9 cellular contexts compared by ENCODE assay signal in genomic region chr22:20298110-20298802, GRCh38. TPM values are rescaled to one million over a fixed set of nuclear protein-coding genes. Genes with fewer than 3 reads are reported as not detected.
DNase-seq lines count a peak whose midpoint lies in the region; ATAC-seq, FAIRE-seq and TF ChIP-seq lines count a peak whose summit lies in the region.
"Had no signal": no experiment of that assay in that cellular context is flagged by ENCODE, and none has a peak within 500 bp of the region (broad histone marks: within the 10 kb centered on the region; RNA-seq: fewer than 3 reads in every experiment).

No MANE protein-coding gene starts in this region.

- ATAC-seq in CD4-positive, alpha-beta T cell (ENCODE audit: poor library complexity): no peak

- H3K9ac ChIP-seq in H1 (replicated peaks in 1 of 4; ENCODE audit: extremely low read depth in 1 of 4, low read depth in 3 of 4, low read length in 3 of 4): no peak overlapping the region; a peak in 2 of 7 replicates

- H3K9me3 Mint-ChIP-seq in CD4-positive, alpha-beta T cell: no peaks in the 10 kb centered on the region
- no peaks in the 10 kb centered on the region for H3K9me3 Mint-ChIP-seq in IgD-negative memory B cell

- peak overlapping the region; percentile 64; the same call in 1 of the 2 replicates for H2AFZ ChIP-seq in H1 (ENCODE audit: low read length)

- peaks cover 8% of the 10 kb centered on the region for H3K27me3 Mint-ChIP-seq in CD4-positive, alpha-beta T cell
- H3K27me3 Mint-ChIP-seq in IgD-negative memory B cell: peaks cover 3% of the 10 kb centered on the region

- H3K79me2 ChIP-seq in H1 (ENCODE audit: control insufficient read depth in 1 of 2, insufficient read depth in 2 of 2, low read length in 2 of 2): no peaks in the 10 kb centered on the region

- DNase-seq in CD4-positive, alpha-beta T cell: peak in 1 of 10 experiments; percentile 18
- no peak for DNase-seq in H1 (ENCODE audit: low read depth in 1 of 2, low spot score in 2 of 2)
- no peak for DNase-seq in amygdala (lab: John Stamatoyannopoulos, UW)
- no peak for DNase-seq in GM20000 (ENCODE audit: low spot score)
- DNase-seq in NCI-H524 treated with DMSO at 0.1 percent for 48 hours (lab: John Stamatoyannopoulos, UW): no peak
- DNase-seq in stimulated activated naive CD4-positive, alpha-beta T cell treated with Interleukin-2 at 50 U/mL for 16 hours (lab: John Stamatoyannopoulos, UW): no peak
- DNase-seq: GF-D8 had no signal

- peak overlapping the region; percentile 21 for H4K5ac ChIP-seq in H1 (ENCODE audit: insufficient read length, low read depth, low read length)

- no peak overlapping the region for H2BK5ac ChIP-seq in H1 (ENCODE audit: low read depth, low read length)

- H3K4me2 ChIP-seq in H1 (ENCODE audit: insufficient read depth in 1 of 2, low read depth in 2 of 2, low read length in 2 of 2): peak overlapping the region; percentile 48 to 88

- no peak overlapping the region for H2BK120ac ChIP-seq in H1 (replicated peaks; ENCODE audit: low read depth, low read length)

- H4K8ac ChIP-seq in H1 (ENCODE audit: extremely low read depth, insufficient read depth, low read length): no peak overlapping the region; the same call in 1 of the 2 replicates

- no peak overlapping the region for H4K91ac ChIP-seq in H1 (replicated peaks; ENCODE audit: insufficient read length, low read length)

- H3K23ac ChIP-seq in H1 (ENCODE audit: insufficient read length): no peak overlapping the region

- H3K4ac ChIP-seq in H1 (replicated peaks; ENCODE audit: insufficient read length, low read depth, low read length): no peak overlapping the region

- no peak overlapping the region for H3K27ac ChIP-seq in CD4-positive, alpha-beta T cell (ENCODE audit: low read depth, low read length)
- no peak overlapping the region for H3K27ac ChIP-seq in H1 (ENCODE audit: low read depth, low read length)
- H3K27ac ChIP-seq in neutrophil: no peak overlapping the region

- H3K4me3 Mint-ChIP-seq in CD4-positive, alpha-beta T cell: peak overlapping the region; percentile 77
- peak overlapping the region; percentile 82 to 95 (median 93) for H3K4me3 Mint-ChIP-seq in IgD-negative memory B cell

- H3K27me3 ChIP-seq in CD4-positive, alpha-beta T cell (ENCODE audit: control insufficient read depth, insufficient read depth, low read length): no peaks in the 10 kb centered on the region
- peaks cover 17 to 46% (median 36%) of the 10 kb centered on the region in 4 experiments for H3K27me3 ChIP-seq in H1 (replicated peaks in 1 of 4; ENCODE audit: control insufficient read depth in 3 of 4, extremely low read depth in 1 of 4, insufficient read depth in 3 of 4, low read length in 3 of 4)
- peaks cover 65% of the 10 kb centered on the region for H3K27me3 ChIP-seq in neutrophil

- POLR2A ChIA-PET in CD4-positive, alpha-beta T cell (lab: Charles Lee): interaction anchor here (1.5 to 2.0 kb wide), 2 partner anchors 21 to 405 kb away, joined by 3 to 12 read pairs; partner anchors contain the start of gene DGCR6L
- POLR2A ChIA-PET in H1 (lab: Charles Lee; ENCODE audit: partially characterized antibody): interaction anchor here (0.8 kb wide), 1 partner anchor 29 kb away, joined by 3 read pairs; no protein-coding TSS in a partner anchor

- TF ChIP-seq POLR2A in H1 (IDR thresholded peaks at IDR 0.05; ENCODE audit: control extremely low read depth in 1 of 2, low read depth in 2 of 2, low read length in 2 of 2): no peak

- H3K79me1 ChIP-seq in H1 (ENCODE audit: low read depth, low read length): no peaks in the 10 kb centered on the region

- 0 out of 2 replicates have a peak overlapping the region, but pooled peaks have one; percentile 61 for H2BK15ac ChIP-seq in H1 (ENCODE audit: low read length)

- no peak for TF ChIP-seq RAD21 in H1 (IDR thresholded peaks at IDR 0.05 in 1 of 2, conservative IDR thresholded peaks at IDR 0.05 in 1 of 2; ENCODE audit: low read depth in 2 of 2, low read length in 2 of 2)

- CTCF ChIA-PET in CD4-positive, alpha-beta T cell (lab: Charles Lee): no interaction called here
- CTCF ChIA-PET in H1 (lab: Charles Lee; ENCODE audit: partially characterized antibody): interaction anchor here (1.0 kb wide), 1 partner anchor 14 kb away, joined by 3 read pairs; no protein-coding TSS in a partner anchor

- peak overlapping the region; percentile 48 for H3K18ac ChIP-seq in H1 (ENCODE audit: extremely low read depth, low read length)

- H3K4me1 ChIP-seq in H1 (replicated peaks in 1 of 4; ENCODE audit: control insufficient read depth in 3 of 4, insufficient read depth in 4 of 4, low read length in 3 of 4): peaks cover 0 to 4% (median 0%) of the 10 kb centered on the region in 4 experiments; a peak in 3 of 7 replicates
- peaks cover 6 to 16% of the 10 kb centered on the region in 2 experiments for H3K4me1 ChIP-seq in neutrophil (ENCODE audit: control insufficient read depth in 1 of 2, insufficient read depth in 1 of 2, low read depth in 1 of 2, low read length in 1 of 2)

- no peak overlapping the region for H3K14ac ChIP-seq in H1 (ENCODE audit: insufficient read length)

- 17% methylated on average over 20 of the region's 25 CpGs; no CpG with 5 or more reads in 1 of the 2 experiments for WGBS in H1 (ENCODE audit: extremely low coverage in 1 of 2, insufficient coverage in 1 of 2, insufficient read length in 1 of 2, insufficient replicate concordance in 2 of 2, low coverage in 1 of 2, low lambda C conversion rate in 2 of 2, missing lambda C conversion rate in 1 of 2), 2 experiments

- intact Hi-C loops in CD4-positive, alpha-beta T cell (cut with DNase I, micrococcal nuclease): loop anchor here (2.0 to 5.0 kb wide), 4 partner anchors 21 to 94 kb away; partner anchors contain the start of genes DGCR6L (in 1 of the 2) and ZNF74 (in 1 of the 2)

- no peak for TF ChIP-seq EP300 in H1 (IDR thresholded peaks at IDR 0.05; ENCODE audit: borderline replicate concordance in 1 of 2, low read depth in 2 of 2, low read length in 2 of 2)

- peaks cover 4% of the 10 kb centered on the region for H3K4me1 Mint-ChIP-seq in CD4-positive, alpha-beta T cell (ENCODE audit: low read depth)
- peaks cover 0 to 2% (median 0%) of the 10 kb centered on the region in 3 donors for H3K4me1 Mint-ChIP-seq in IgD-negative memory B cell

- FAIRE-seq in H1 (lab: Jason Lieb, UNC): no peak

- peaks cover 7% of the 10 kb centered on the region; the same call in 1 of the 2 replicates for H3K23me2 ChIP-seq in H1 (ENCODE audit: low read depth, low read length)

- peak overlapping the region; percentile 27; the same call in 1 of the 2 replicates for H2BK12ac ChIP-seq in H1 (ENCODE audit: low read depth, low read length)

- H2BK20ac ChIP-seq in H1 (ENCODE audit: low read length): no peak overlapping the region

- TF ChIP-seq CTCF in CD4-positive, alpha-beta T cell (IDR thresholded peaks at IDR 0.05): no peak
- TF ChIP-seq CTCF in H1 (IDR thresholded peaks at IDR 0.05; ENCODE audit: control extremely low read depth in 1 of 3, insufficient read depth in 1 of 3, low read depth in 1 of 3, low read length in 3 of 3) (no peak), neutrophil (IDR thresholded peaks at IDR 0.05) (no peak), GM20000 (IDR thresholded peaks at IDR 0.05; ENCODE audit: extremely low read depth, missing control alignments) (no peak)

- H2AK5ac ChIP-seq in H1 (ENCODE audit: low read depth, low read length): no peak overlapping the region; the same call in 1 of the 2 replicates

- no peak overlapping the region for H3K56ac ChIP-seq in H1 (replicated peaks; ENCODE audit: insufficient read length, low read depth, low read length)

- H3K36me3 ChIP-seq in H1 (ENCODE audit: control insufficient read depth in 2 of 4, insufficient read depth in 4 of 4, low read length in 3 of 4): no peaks in the 10 kb centered on the region
- H3K36me3 ChIP-seq in neutrophil: no peaks in the 10 kb centered on the region

- peaks cover 0 to 3% of the 10 kb centered on the region in 2 experiments for H4K20me1 ChIP-seq in H1 (replicated peaks in 1 of 2; ENCODE audit: control insufficient read depth in 1 of 2, insufficient read depth in 2 of 2, low read length in 2 of 2)

- peak overlapping the region; percentile 72 for H3K27ac Mint-ChIP-seq in CD4-positive, alpha-beta T cell
- peak overlapping the region in 2 of 3 donors; percentile 59 to 84 for H3K27ac Mint-ChIP-seq in IgD-negative memory B cell

- no peaks in the 10 kb centered on the region for H3K36me3 Mint-ChIP-seq in CD4-positive, alpha-beta T cell (ENCODE audit: low read depth)
- H3K36me3 Mint-ChIP-seq in IgD-negative memory B cell: no peaks in the 10 kb centered on the region

- peak overlapping the region; percentile 43 to 66 (median 52) for H3K4me3 ChIP-seq in H1 (ENCODE audit: extremely low read depth in 1 of 4, insufficient read depth in 2 of 4, low read depth in 3 of 4, low read length in 4 of 4)
- peak overlapping the region; percentile 38 to 66 for H3K4me3 ChIP-seq in neutrophil (ENCODE audit: low read depth in 1 of 2, low read length in 1 of 2)

- no peaks in the 10 kb centered on the region for H3K9me3 ChIP-seq in CD4-positive, alpha-beta T cell (ENCODE audit: control insufficient read depth, low read length)
- H3K9me3 ChIP-seq in H1 (ENCODE audit: insufficient read depth in 2 of 2, low read depth in 1 of 2, low read length in 1 of 2): no peaks in the 10 kb centered on the region
- no peaks in the 10 kb centered on the region for H3K9me3 ChIP-seq in neutrophil

RNA-seq across cellular contexts. Expression of gene DGCR6L, which starts 21.6 kb away (rescaled TPM):
- 10 to 100 TPM; 29.1 to 31.2 TPM for total RNA-seq in CD4-positive, alpha-beta T cell
- polyA plus RNA-seq in IgD-negative memory B cell: 63.5 TPM
- total RNA-seq in H1 (2021; fragmentation: NEBNext Ultra II Directional; extraction: Animal tissue kit (Norgen Biotek cat#: 25700)): 41.9 and 43.6 TPM in 2 replicates
- 72.6 and 93.5 TPM in 2 replicates for polyA plus RNA-seq in H1 (2011; rRNA removed)
- 82.8 TPM for polyA plus RNA-seq in H1 (2011; cell fraction: cytosol; rRNA removed)
- 56.9 TPM for polyA plus RNA-seq in H1 (2011; cell fraction: nucleus; rRNA removed)
- polyA plus RNA-seq in H1 (2012, experiment 1 of 2): 26.0 to 54.5 TPM (median 49.4 TPM) in 4 replicates
- 59.2 TPM for polyA plus RNA-seq in H1 (2012, experiment 2 of 2)
- polyA plus RNA-seq in H1 (2013, experiment 1 of 2): 26.6 TPM
- polyA plus RNA-seq in H1 (2013, experiment 2 of 2): 25.1 TPM
- polyA minus RNA-seq in H1 (2011; rRNA and poly(A)+ RNA removed): 12.0 and 15.2 TPM in 2 replicates
- 18.9 TPM for polyA minus RNA-seq in H1 (2011; cell fraction: cytosol; rRNA and poly(A)+ RNA removed)
- polyA minus RNA-seq in H1 (2011; cell fraction: nucleus; rRNA and poly(A)+ RNA removed): 16.5 TPM

RNA-seq across cellular contexts. Expression of gene RTN4R, which starts 30.1 kb away (rescaled TPM):
- under 1 TPM; 0.36 to 0.50 TPM for total RNA-seq in CD4-positive, alpha-beta T cell
- polyA plus RNA-seq in IgD-negative memory B cell (not detected), H1 (2011; rRNA removed) (41.3 and 51.5 TPM in 2 replicates)
- 21.8 and 22.5 TPM in 2 replicates for total RNA-seq in H1 (2021; fragmentation: NEBNext Ultra II Directional; extraction: Animal tissue kit (Norgen Biotek cat#: 25700))
- polyA plus RNA-seq in H1 (2011; cell fraction: cytosol; rRNA removed): 24.6 TPM
- polyA plus RNA-seq in H1 (2011; cell fraction: nucleus; rRNA removed): 24.0 TPM
- polyA plus RNA-seq in H1 (2012, experiment 1 of 2): 11.0 to 25.6 TPM (median 23.1 TPM) in 4 replicates
- 19.1 TPM for polyA plus RNA-seq in H1 (2012, experiment 2 of 2)
- 30.2 TPM for polyA plus RNA-seq in H1 (2013, experiment 1 of 2)
- polyA plus RNA-seq in H1 (2013, experiment 2 of 2): 29.2 TPM
- polyA minus RNA-seq in H1 (2011; rRNA and poly(A)+ RNA removed): 10.5 and 13.6 TPM in 2 replicates
- polyA minus RNA-seq in H1 (2011; cell fraction: cytosol; rRNA and poly(A)+ RNA removed): 23.1 TPM
- polyA minus RNA-seq in H1 (2011; cell fraction: nucleus; rRNA and poly(A)+ RNA removed): 9.8 TPM

Comparison
In these comparisons a context has a peak if more than half of its experiments do, and no peak if none do; other contexts are left out.
1. RNA of gene RTN4R, which starts 30.1 kb away (total RNA-seq): 21.8 to 22.5 TPM in H1; 0.36 to 0.50 TPM in CD4-positive, alpha-beta T cell; every median in the first group is over 10 times any median in the second.